Comparison of ENCODE assay signal across 28 cellular contexts in genomic region chr4:74420863-74421262, GRCh38. TPM values are rescaled to one million over a fixed set of nuclear protein-coding genes. Genes with fewer than 3 reads are reported as not detected.
"Had no signal": no experiment of that assay in that cellular context is flagged by ENCODE, and none has a peak within 500 bp of the region (broad histone marks: within the 10 kb centered on the region; RNA-seq: fewer than 3 reads in every experiment).

No MANE protein-coding gene starts in this region.

- H3K4me1 ChIP-seq: colonic mucosa, gastroesophageal sphincter had no signal

- DNase-seq: colonic mucosa; cortex of kidney; effector CD8-positive, alpha-beta T cell; effector memory CD8-positive, alpha-beta T cell; endodermal cell; erythroblast; esophagus squamous epithelium; foreskin fibroblast; foreskin melanocyte; heart left ventricle; hypothalamus; immature natural killer cell; islet precursor cell; kidney; kidney glomerular epithelial cell; left colon; left ventricle myocardium inferior; lower lobe of right lung; mesendoderm; midbrain; naive thymus-derived CD4-positive, alpha-beta T cell had no signal

- H3K27ac ChIP-seq: colonic mucosa, epithelial cell of prostate, esophagus squamous epithelium, gastroesophageal sphincter, heart left ventricle, hepatocyte, left ventricle myocardium inferior, lower lobe of right lung had no signal

- H3K36me3 ChIP-seq: colonic mucosa, esophagus squamous epithelium, gastroesophageal sphincter, heart left ventricle, left ventricle myocardium inferior, lower lobe of right lung had no signal

- ATAC-seq: effector memory CD8-positive, alpha-beta T cell; esophagus mucosa; gastroesophageal sphincter; heart left ventricle; left colon; left lobe of liver; lower lobe of right lung; naive thymus-derived CD4-positive, alpha-beta T cell had no signal

- H3K9me3 ChIP-seq: colonic mucosa, esophagus squamous epithelium, gastroesophageal sphincter, heart left ventricle, left ventricle myocardium inferior, lower lobe of right lung had no signal

- H3K27me3 ChIP-seq: colonic mucosa, esophagus squamous epithelium, gastroesophageal sphincter, heart left ventricle, hepatocyte had no signal

- H3K4me2 ChIP-seq: hepatocyte had no signal

- H3K4me3 ChIP-seq: colonic mucosa, esophagus squamous epithelium, gastroesophageal sphincter, heart left ventricle, hepatocyte, left ventricle myocardium inferior, lower lobe of right lung had no signal

- H2AFZ ChIP-seq: hepatocyte had no signal

- H3K79me2 ChIP-seq: hepatocyte had no signal

RNA-seq across cellular contexts. Expression of gene AREG, which starts 24.1 kb away (rescaled TPM):
- total RNA-seq: liver had no signal

RNA-seq across cellular contexts. Expression of gene EREG, which starts 55.9 kb away (rescaled TPM):
- total RNA-seq: left ventricle myocardium inferior, lung microvascular endothelial cell had no signal
- polyA plus RNA-seq: immature natural killer cell; liver; naive thymus-derived CD4-positive, alpha-beta T cell had no signal
